9 cellular contexts compared by ENCODE assay signal in genomic region chr1:198359024-198359653, GRCh38.
DNase-seq lines count a peak whose midpoint lies in the region; ATAC-seq, FAIRE-seq and TF ChIP-seq lines count a peak whose summit lies in the region.
"Had no signal": no experiment of that assay in that cellular context is flagged by ENCODE, and none has a peak within 500 bp of the region (broad histone marks: within the 10 kb centered on the region; RNA-seq: fewer than 3 reads in every experiment).

No MANE protein-coding gene starts in this region.

- DNase-seq in Ammon's horn (ENCODE audit: low spot score) (peak; percentile 4), IMR-90 (peak; percentile 16), GM12878 (ENCODE audit: low read depth, low spot score) (no peak), right lobe of liver (no peak), AG08395 (ENCODE audit: low spot score) (no peak), NCI-H146 treated with DMSO at 0.1 percent for 48 hours (lab: John Stamatoyannopoulos, UW; ENCODE audit: unreplicated experiment) (no peak)
- DNase-seq in T-helper 2 cell treated with Interferon-gamma antibody and Interleukin-4, amounts not matched to agents 5 μg/mL and 100 μg/mL, for 36 hours (ENCODE audit: low spot score), result no peak
- DNase-seq: activated T-cell treated with anti-CD3 and anti-CD28 coated beads for 4 hours had no signal

- H4K91ac ChIP-seq in IMR-90 (ENCODE audit: insufficient read depth, low read depth, low read length), result no peak overlapping the region

- no peaks in the 10 kb centered on the region for H3K79me2 ChIP-seq in GM12878 (ENCODE audit: control insufficient read depth, insufficient read depth, low read length)

- no peaks in the 10 kb centered on the region for H4K20me1 ChIP-seq in IMR-90 (ENCODE audit: insufficient read depth, low read length)
- no peaks in the 10 kb centered on the region for H4K20me1 ChIP-seq in GM12878 (ENCODE audit: control insufficient read depth, insufficient read depth)

- no peak overlapping the region for H3K4me3 ChIP-seq in IMR-90 (ENCODE audit: insufficient read depth, low read depth, low read length)
- H3K4me3 ChIP-seq in GM12878, result no peak overlapping the region
- H3K4me3 ChIP-seq in right lobe of liver, result no peak overlapping the region

- H3K4ac ChIP-seq in IMR-90 (ENCODE audit: low read depth, low read length), result no peak overlapping the region

- H2AFZ ChIP-seq in IMR-90 (replicated peaks; ENCODE audit: low read length, poor library complexity) (no peak overlapping the region), GM12878 (ENCODE audit: control insufficient read depth, low read depth, low read length) (no peak overlapping the region)

- no peak overlapping the region for H3K4me3 Mint-ChIP-seq in T-helper 2 cell treated with Interferon-gamma antibody and Interleukin-4, amounts not matched to agents 5 μg/mL and 100 μg/mL, for 36 hours

- no peak overlapping the region for H4K5ac ChIP-seq in IMR-90 (ENCODE audit: low read depth, low read length)

- no peak overlapping the region for H4K8ac ChIP-seq in IMR-90 (ENCODE audit: low read depth in 2 of 2, low read length in 2 of 2)

- H3K14ac ChIP-seq in IMR-90 (replicated peaks; ENCODE audit: low read depth, low read length), result no peak overlapping the region

- RAD21 ChIA-PET in GM12878 (lab: Charles Lee; ENCODE audit: unreplicated experiment), result interaction anchor here (0.6 to 1.7 kb wide), 4 partner anchors 148 to 543 kb away, joined by 3 to 5 read pairs (median 3); no protein-coding TSS in a partner anchor

- H3K79me1 ChIP-seq in IMR-90 (ENCODE audit: low read depth in 1 of 2, low read length in 2 of 2), result no peaks in the 10 kb centered on the region

- H3K27ac ChIP-seq in IMR-90 (ENCODE audit: insufficient read depth, low read length) (no peak overlapping the region), GM12878 (ENCODE audit: control insufficient read depth, insufficient read depth) (no peak overlapping the region), right lobe of liver (no peak overlapping the region)

- BruUV-seq in IMR-90 (replicated peaks; lab: Mats Ljungman, UMichigan), result no TSS peak
- no TSS peak for BruUV-seq in GM12878 (replicated peaks; lab: Mats Ljungman, UMichigan)

- no peaks in the 10 kb centered on the region for H3K36me3 Mint-ChIP-seq in T-helper 2 cell treated with Interferon-gamma antibody and Interleukin-4, amounts not matched to agents 5 μg/mL and 100 μg/mL, for 36 hours (ENCODE audit: low read depth)

- CTCF ChIA-PET in IMR-90 (lab: Yijun Ruan, JAX) (interaction anchor here (0.9 to 1.2 kb wide), 2 partner anchors 12 to 24 kb away, joined by 3 read pairs; no protein-coding TSS in a partner anchor), GM12878 (lab: Yijun Ruan, JAX) (interaction anchor here (0.9 to 3.1 kb wide), 18 partner anchors 8 to 336 kb away, joined by 3 to 16 read pairs (median 4); no protein-coding TSS in a partner anchor)

- no peak overlapping the region for H2AK5ac ChIP-seq in IMR-90 (ENCODE audit: low read depth, low read length)

- SMC1A ChIA-PET in GM12878 (lab: Charles Lee; ENCODE audit: uncharacterized antibody, unreplicated experiment), result interaction anchor here (0.6 to 1.7 kb wide), 11 partner anchors 8 to 343 kb away, joined by 3 to 10 read pairs (median 4); no protein-coding TSS in a partner anchor

- H3K56ac ChIP-seq in IMR-90 (ENCODE audit: extremely low read depth, insufficient read depth, low read length), result no peak overlapping the region

- no peaks in the 10 kb centered on the region for H3K36me3 ChIP-seq in IMR-90 (ENCODE audit: control insufficient read depth, insufficient read depth, low read length)
- no peaks in the 10 kb centered on the region for H3K36me3 ChIP-seq in GM12878 (ENCODE audit: control insufficient read depth in 2 of 2, insufficient read depth in 2 of 2, low read length in 1 of 2)
- H3K36me3 ChIP-seq in right lobe of liver, result no peaks in the 10 kb centered on the region

- peaks cover 5% of the 10 kb centered on the region for H3K4me1 Mint-ChIP-seq in T-helper 2 cell treated with Interferon-gamma antibody and Interleukin-4, amounts not matched to agents 5 μg/mL and 100 μg/mL, for 36 hours (ENCODE audit: low read depth)

- H2BK5ac ChIP-seq in IMR-90 (ENCODE audit: low read depth, low read length, poor library complexity, severe bottlenecking), result no peak overlapping the region

- POLR2A ChIA-PET in IMR-90 (lab: Charles Lee; ENCODE audit: unreplicated experiment), result no interaction called here
- POLR2A ChIA-PET in GM12878 (lab: Charles Lee), result no interaction called here

- peak; percentile 24; the same call in 1 of the 2 replicates for TF ChIP-seq RAD21 in IMR-90 (IDR thresholded peaks at IDR 0.05; ENCODE audit: low read length)
- peak; percentile 59 for TF ChIP-seq RAD21 in GM12878 (IDR thresholded peaks at IDR 0.05; ENCODE audit: insufficient read depth, low read depth, low read length)

- H3K27me3 ChIP-seq in IMR-90 (ENCODE audit: control insufficient read depth, insufficient read depth, low read length), result no peaks in the 10 kb centered on the region
- no peaks in the 10 kb centered on the region for H3K27me3 ChIP-seq in GM12878 (replicated peaks in 1 of 2; ENCODE audit: control insufficient read depth in 2 of 2, insufficient read depth in 2 of 2, low read length in 1 of 2)
- no peaks in the 10 kb centered on the region for H3K27me3 ChIP-seq in right lobe of liver

- no peak overlapping the region for H2BK120ac ChIP-seq in IMR-90 (ENCODE audit: low read depth, low read length)

- H2BK20ac ChIP-seq in IMR-90 (ENCODE audit: low read depth, low read length), result no peak overlapping the region

- H2AK9ac ChIP-seq in IMR-90 (replicated peaks; ENCODE audit: low read depth, low read length, poor library complexity), result no peak overlapping the region

- peak; percentile 45 for TF ChIP-seq CTCF in IMR-90 (conservative IDR thresholded peaks at IDR 0.05; ENCODE audit: low read depth, low read length)
- peak; percentile 39 to 50 (median 45); a peak in 4 of 6 replicates for TF ChIP-seq CTCF in GM12878 (IDR thresholded peaks at IDR 0.05 in 2 of 3, conservative IDR thresholded peaks at IDR 0.05 in 1 of 3; ENCODE audit: control insufficient read depth in 2 of 3, extremely low read depth in 1 of 3, insufficient read depth in 1 of 3, low read depth in 3 of 3, low read length in 3 of 3)
- TF ChIP-seq CTCF in right lobe of liver (IDR thresholded peaks at IDR 0.05), result peak; percentile 45 to 64 (median 54)

- H3K18ac ChIP-seq in IMR-90 (ENCODE audit: low read depth, low read length), result no peak overlapping the region

- no peak for TF ChIP-seq POLR2A in IMR-90 (IDR thresholded peaks at IDR 0.05; ENCODE audit: low read depth, low read length)
- no peak for TF ChIP-seq POLR2A in GM12878 (IDR thresholded peaks at IDR 0.05; ENCODE audit: low read depth, low read length)
- TF ChIP-seq POLR2A in right lobe of liver (IDR thresholded peaks at IDR 0.05), result no peak

- in situ Hi-C loops in IMR-90 (cut with MboI; ENCODE audit: low sequenced_read_pairs) (no loop called here), GM12878 (cut with MboI) (no loop called here)

- no peaks in the 10 kb centered on the region for H3K9me3 Mint-ChIP-seq in T-helper 2 cell treated with Interferon-gamma antibody and Interleukin-4, amounts not matched to agents 5 μg/mL and 100 μg/mL, for 36 hours

- dilution Hi-C loops in IMR-90 (cut with HindIII; ENCODE audit: low sequenced_read_pairs, unreplicated experiment), result no loop called here

- no peak overlapping the region for H3K4me2 ChIP-seq in IMR-90 (ENCODE audit: low read depth, low read length)
- no peak overlapping the region for H3K4me2 ChIP-seq in GM12878 (ENCODE audit: control insufficient read depth, insufficient read depth)

- H3K4me1 ChIP-seq in IMR-90 (ENCODE audit: control insufficient read depth, insufficient read depth, low read length) (no peaks in the 10 kb centered on the region), GM12878 (ENCODE audit: control insufficient read depth, insufficient read depth, low read length) (no peaks in the 10 kb centered on the region), right lobe of liver (peaks cover 0 to 6% (median 0%) of the 10 kb centered on the region in 4 donors)

- H3K27ac Mint-ChIP-seq in T-helper 2 cell treated with Interferon-gamma antibody and Interleukin-4, amounts not matched to agents 5 μg/mL and 100 μg/mL, for 36 hours, result no peak overlapping the region

- no peak overlapping the region for H3K23ac ChIP-seq in IMR-90 (ENCODE audit: low read depth, low read length)

- no peaks in the 10 kb centered on the region for H3K9me1 ChIP-seq in IMR-90 (ENCODE audit: insufficient read depth, low read length)

- H3K27me3 Mint-ChIP-seq in T-helper 2 cell treated with Interferon-gamma antibody and Interleukin-4, amounts not matched to agents 5 μg/mL and 100 μg/mL, for 36 hours (ENCODE audit: low read depth), result peaks cover 2% of the 10 kb centered on the region

- intact Hi-C loops in IMR-90 (cut with micrococcal nuclease), result loop anchor here (10.0 kb wide), 1 partner anchor 274 kb away; no protein-coding TSS in a partner anchor
- intact Hi-C loops in GM12878 (cut with micrococcal nuclease; ENCODE audit: unreplicated experiment), result loop anchor here (1.0 kb wide), 1 partner anchor 271 kb away; no protein-coding TSS in a partner anchor
- intact Hi-C loops in right lobe of liver (cut with DNase I), result no loop called here

- H3K9ac ChIP-seq in IMR-90 (ENCODE audit: low read depth, low read length), result no peak overlapping the region
- H3K9ac ChIP-seq in GM12878 (ENCODE audit: control insufficient read depth, insufficient read depth, low read length), result no peak overlapping the region

- no CpG with 5 or more reads among the region's 6 CpGs for WGBS in IMR-90 (ENCODE audit: extremely low coverage in 2 of 2, insufficient read length in 1 of 2), 2 experiments
- WGBS in GM12878 (ENCODE audit: insufficient coverage, insufficient replicate concordance, low lambda C conversion rate, missing lambda C conversion rate), result 0% methylated on average over 6 of the region's 6 CpGs
- 22% methylated on average over 6 of the region's 6 CpGs for WGBS in right lobe of liver (ENCODE audit: insufficient coverage, low coverage, low lambda C conversion rate, missing lambda C conversion rate)

- no peaks in the 10 kb centered on the region for H3K9me3 ChIP-seq in IMR-90 (ENCODE audit: control insufficient read depth, insufficient read depth, low read length)
- H3K9me3 ChIP-seq in GM12878 (replicated peaks; ENCODE audit: control insufficient read depth, insufficient read depth, low read length), result no peaks in the 10 kb centered on the region
- H3K9me3 ChIP-seq in right lobe of liver, result no peaks in the 10 kb centered on the region

- ATAC-seq in IMR-90 (ENCODE audit: low read depth) (no peak), GM12878 (peak; percentile 70), right lobe of liver (peak; percentile 38 to 63 (median 44)), GM21737 (IDR thresholded peaks at IDR 0.05; ENCODE audit: unreplicated experiment) (no peak)

- no peak for TF ChIP-seq EP300 in GM12878 (IDR thresholded peaks at IDR 0.05; ENCODE audit: borderline replicate concordance in 1 of 2, control insufficient read depth in 1 of 2, low read depth in 2 of 2, low read length in 2 of 2)

- FAIRE-seq in GM12878 (lab: Jason Lieb, UNC), result peak; percentile 13

- H2BK15ac ChIP-seq in IMR-90 (ENCODE audit: low read depth, low read length), result no peak overlapping the region

TF ChIP-seq in IMR-90, 13 proteins besides CTCF, POLR2A, EP300 and RAD21 (continues in another document):
- no peak for TF ChIP-seq MXI1 (IDR thresholded peaks at IDR 0.05; ENCODE audit: borderline replicate concordance, low read depth, low read length)

Comparison
In these comparisons a context has a peak if more than half of its experiments do, and no peak if none do; other contexts are left out.
1. DNase-seq: peak in Ammon's horn (single experiment) and IMR-90 (single experiment); none in GM12878 (single experiment), right lobe of liver (0 of 3), AG08395 (single experiment), T-helper 2 cell treated with Interferon-gamma antibody and Interleukin-4, amounts not matched to agents 5 μg/mL and 100 μg/mL, for 36 hours (single experiment) and NCI-H146 treated with DMSO at 0.1 percent for 48 hours (single experiment).
2. ATAC-seq: peak in GM12878 (single experiment) and right lobe of liver (4 of 4); none in IMR-90 (single experiment) and GM21737 (single experiment).
3. intact Hi-C loops: an anchor here in IMR-90 (10.0 kb wide) and GM12878 (1.0 kb wide); none called in right lobe of liver.
4. Peak in every context shown above with its lines, with median percentiles within 50 percentile points of each other: CTCF ChIP-seq.